33 cellular contexts compared by ENCODE assay signal in genomic region chr20:33158637-33159385, GRCh38. TPM values are rescaled to one million over a fixed set of nuclear protein-coding genes. Genes with fewer than 3 reads are reported as not detected.
"Had no signal": no experiment of that assay in that cellular context is flagged by ENCODE, and none has a peak within 500 bp of the region (broad histone marks: within the 10 kb centered on the region; RNA-seq: fewer than 3 reads in every experiment).

No MANE protein-coding gene starts in this region.

- H3K79me2 ChIP-seq: hepatocyte had no signal

- H3K36me3 Mint-ChIP-seq: naive thymus-derived CD8-positive, alpha-beta T cell; stimulated activated memory B cell treated with anti-CD40 and anti-IgM and Interleukin-4, amounts not matched to agents 10 μg/mL and 1 μg/mL and 100 μg/mL, for 72 hours had no signal

- H3K27me3 ChIP-seq: foreskin keratinocyte, tibial nerve, vagina had no signal

- H3K4me1 Mint-ChIP-seq: naive thymus-derived CD8-positive, alpha-beta T cell; nephron progenitor cell had no signal

- H3K27ac Mint-ChIP-seq: naive thymus-derived CD8-positive, alpha-beta T cell; nephron progenitor cell; stimulated activated memory B cell treated with anti-CD40 and anti-IgM and Interleukin-4, amounts not matched to agents 10 μg/mL and 1 μg/mL and 100 μg/mL, for 72 hours had no signal

- H3K36me3 ChIP-seq: esophagus muscularis mucosa, gastroesophageal sphincter, heart left ventricle, lower lobe of right lung, spleen, thoracic aorta, tibial nerve, vagina had no signal

- H3K9me3 ChIP-seq: esophagus muscularis mucosa, gastroesophageal sphincter, heart left ventricle, lower lobe of right lung, psoas muscle, spleen, thoracic aorta, tibial nerve, vagina had no signal

- ATAC-seq: foreskin keratinocyte; gastroesophageal sphincter; heart left ventricle; left cardiac atrium; left ventricle myocardium superior; lower lobe of right lung; naive thymus-derived CD8-positive, alpha-beta T cell; psoas muscle; right cardiac atrium; stimulated activated memory B cell treated with anti-CD40 and anti-IgM and Interleukin-4, amounts not matched to agents 10 μg/mL and 1 μg/mL and 100 μg/mL, for 72 hours; stimulated activated naive CD8-positive, alpha-beta T cell treated with anti-CD3 and anti-CD28 coated beads, Interleukin-15, Interleukin-2, amounts not matched to agents 100 U/mL and 50 U/mL, for 24 hours had no signal

- DNase-seq: dorsolateral prefrontal cortex; effector CD4-positive, alpha-beta T cell; foreskin keratinocyte; heart left ventricle; left cardiac atrium; left ventricle myocardium superior; lower lobe of right lung; naive thymus-derived CD8-positive, alpha-beta T cell; nephron progenitor cell; nucleus accumbens; psoas muscle; right cardiac atrium; spleen; stimulated activated CD4-positive, alpha-beta T cell treated with anti-CD3 and anti-CD28 coated beads, Interleukin-4, amount 100 ng/mL, for 4 hours; stimulated activated naive CD8-positive, alpha-beta T cell treated with anti-CD3 and anti-CD28 coated beads, Interleukin-15, Interleukin-2, amounts not matched to agents 100 U/mL and 50 U/mL, for 24 hours had no signal

- H3K9me3 Mint-ChIP-seq: naive thymus-derived CD8-positive, alpha-beta T cell; nephron progenitor cell; stimulated activated memory B cell treated with anti-CD40 and anti-IgM and Interleukin-4, amounts not matched to agents 10 μg/mL and 1 μg/mL and 100 μg/mL, for 72 hours had no signal

- H3K27ac ChIP-seq: dorsolateral prefrontal cortex, esophagus muscularis mucosa, foreskin keratinocyte, gastroesophageal sphincter, heart left ventricle, hepatocyte, lower lobe of right lung, psoas muscle, skin epidermis, spleen, thoracic aorta, tibial nerve, vagina had no signal

- H2AFZ ChIP-seq: hepatocyte had no signal

- FAIRE-seq: colon, endothelial cell of umbilical vein had no signal

- H3K4me2 ChIP-seq: hepatocyte had no signal

- H3K4me3 Mint-ChIP-seq: naive thymus-derived CD8-positive, alpha-beta T cell; nephron progenitor cell; stimulated activated memory B cell treated with anti-CD40 and anti-IgM and Interleukin-4, amounts not matched to agents 10 μg/mL and 1 μg/mL and 100 μg/mL, for 72 hours had no signal

- H3K4me3 ChIP-seq: dorsolateral prefrontal cortex, esophagus muscularis mucosa, gastroesophageal sphincter, heart left ventricle, hepatocyte, lower lobe of right lung, psoas muscle, skin epidermis, spleen, thoracic aorta, tibial nerve, vagina had no signal

- H3K4me1 ChIP-seq: esophagus muscularis mucosa, foreskin keratinocyte, gastroesophageal sphincter, heart left ventricle, lower lobe of right lung, psoas muscle, spleen, tibial nerve, vagina had no signal

RNA-seq across cellular contexts. Expression of gene BPIFA2, which starts 9.1 kb away (rescaled TPM):
- total RNA-seq: endothelial cell of umbilical vein; epithelial cell of proximal tubule; fibroblast of lung; foreskin keratinocyte; heart left ventricle; hepatocyte; kidney epithelial cell; left cardiac atrium; left ventricle myocardium superior; lower lobe of right lung; mesenteric fat pad; myocyte; naive thymus-derived CD8-positive, alpha-beta T cell; osteocyte; psoas muscle; renal cortical epithelial cell; right cardiac atrium; spleen; thoracic aorta; ureter; vagina had no signal
- polyA plus RNA-seq: endothelial cell of umbilical vein; fibroblast of lung; foreskin keratinocyte; heart left ventricle; hepatocyte; naive thymus-derived CD8-positive, alpha-beta T cell; psoas muscle; right cardiac atrium; spleen had no signal

RNA-seq across cellular contexts. Expression of gene BPIFA3, which starts 58.3 kb away (rescaled TPM):
- total RNA-seq: dorsolateral prefrontal cortex; endothelial cell of umbilical vein; epithelial cell of proximal tubule; esophagus muscularis mucosa; fibroblast of lung; foreskin keratinocyte; gastroesophageal sphincter; heart left ventricle; hepatocyte; kidney epithelial cell; left cardiac atrium; left ventricle myocardium superior; lower lobe of right lung; mesenteric fat pad; myocyte; naive thymus-derived CD8-positive, alpha-beta T cell; osteocyte; psoas muscle; renal cortical epithelial cell; right cardiac atrium; spleen; thoracic aorta; tibial nerve; ureter; vagina had no signal
- polyA plus RNA-seq: endothelial cell of umbilical vein; fibroblast of lung; foreskin keratinocyte; heart left ventricle; hepatocyte; naive thymus-derived CD8-positive, alpha-beta T cell; psoas muscle; right cardiac atrium; spleen had no signal
